In genomic region chr9:93299418-93300174, GRCh38 we compare ENCODE assay signal across 16 cellular contexts.
DNase-seq lines count a peak whose midpoint lies in the region; ATAC-seq and TF ChIP-seq lines count a peak whose summit lies in the region.
"Had no signal": no experiment of that assay in that cellular context is flagged by ENCODE, and none has a peak within 500 bp of the region (broad histone marks: within the 10 kb centered on the region; RNA-seq: fewer than 3 reads in every experiment).

No MANE protein-coding gene starts in this region.

- H3K27me3 Mint-ChIP-seq in mesothelial cell of epicardium (ENCODE audit: low read depth): peaks cover 6% of the 10 kb centered on the region

- H3K27me3 ChIP-seq in esophagus squamous epithelium: peaks cover 0 to 26% (median 0%) of the 10 kb centered on the region in 4 donors

- TF ChIP-seq CTCF in mucosa of descending colon (IDR thresholded peaks at IDR 0.05): no peak
- TF ChIP-seq CTCF in esophagus squamous epithelium (IDR thresholded peaks at IDR 0.05): no peak
- no peak for TF ChIP-seq CTCF in mesothelial cell of epicardium (IDR thresholded peaks at IDR 0.05; ENCODE audit: unreplicated experiment)

- H3K9me3 ChIP-seq in mucosa of descending colon: no peaks in the 10 kb centered on the region
- no peaks in the 10 kb centered on the region for H3K9me3 ChIP-seq in esophagus squamous epithelium
- H3K9me3 ChIP-seq: psoas muscle had no signal

- H3K27ac ChIP-seq in esophagus squamous epithelium: no peak overlapping the region

- TF ChIP-seq POLR2A in esophagus squamous epithelium (IDR thresholded peaks at IDR 0.05): no peak

- H3K9me3 Mint-ChIP-seq in mesothelial cell of epicardium: no peaks in the 10 kb centered on the region

- H3K4me3 ChIP-seq in mucosa of descending colon (no peak overlapping the region), esophagus squamous epithelium (no peak overlapping the region)
- H3K4me3 ChIP-seq: psoas muscle had no signal

- H3K36me3 ChIP-seq in mucosa of descending colon (ENCODE audit: low read depth) (no peaks in the 10 kb centered on the region), esophagus squamous epithelium (no peaks in the 10 kb centered on the region)

- intact Hi-C loops in cardiac septum (cut with DNase I): loop anchor here (5.0 to 10.0 kb wide), 2 partner anchors 192 to 265 kb away; no protein-coding TSS in a partner anchor
- intact Hi-C loops in mucosa of descending colon (cut with DNase I, micrococcal nuclease): loop anchor here (10.0 kb wide), 2 partner anchors 135 to 145 kb away; no protein-coding TSS in a partner anchor
- intact Hi-C loops in esophagus squamous epithelium (cut with DNase I): loop anchor here (5.0 kb wide), 1 partner anchor 137 kb away; no protein-coding TSS in a partner anchor

- no peaks in the 10 kb centered on the region for H3K4me1 Mint-ChIP-seq in mesothelial cell of epicardium

- H3K36me3 Mint-ChIP-seq in mesothelial cell of epicardium: no peaks in the 10 kb centered on the region

- DNase-seq in AG20443 (ENCODE audit: low spot score) (peak; percentile 9), HuH-7 (ENCODE audit: low spot score) (peak; percentile 7), cardiac septum (ENCODE audit: low spot score) (peak; percentile 64), mucosa of descending colon (peak in 1 of 3 donors; percentile 66), esophagus squamous epithelium (lab: John Stamatoyannopoulos, UW) (no peak), LoVo (ENCODE audit: low spot score) (no peak), mesothelial cell of epicardium (ENCODE audit: low spot score in 2 of 2, unreplicated experiment in 2 of 2) (no peak)
- DNase-seq: activated CD8-positive, alpha-beta T cell treated with anti-CD3 and anti-CD28 coated beads, Interleukin-2, amount 10 ng/mL, durations not matched to agents 7 days and 5 days; activated effector memory CD4-positive, alpha-beta T cell treated with Interleukin-2 at 50 U/mL for 16 hours; amniotic stem cell; NCI-H1105 treated with DMSO at 0.1 percent for 48 hours; NCI-H2171 treated with DMSO at 0.1 percent for 48 hours; SIG-M5; T1000 had no signal

- no peak overlapping the region for H3K27ac Mint-ChIP-seq in mesothelial cell of epicardium
- H3K27ac Mint-ChIP-seq: activated CD8-positive, alpha-beta T cell treated with anti-CD3 and anti-CD28 coated beads, Interleukin-2, amount 10 ng/mL, durations not matched to agents 7 days and 5 days had no signal

- peaks cover 40% of the 10 kb centered on the region for H3K4me1 ChIP-seq in mucosa of descending colon (ENCODE audit: low read depth)
- no peaks in the 10 kb centered on the region for H3K4me1 ChIP-seq in esophagus squamous epithelium

- H3K4me3 Mint-ChIP-seq in mesothelial cell of epicardium: no peak overlapping the region
- H3K4me3 Mint-ChIP-seq: activated CD8-positive, alpha-beta T cell treated with anti-CD3 and anti-CD28 coated beads, Interleukin-2, amount 10 ng/mL, durations not matched to agents 7 days and 5 days had no signal

- ATAC-seq in mucosa of descending colon (peak; percentile 50), HG02981 (IDR thresholded peaks at IDR 0.05; ENCODE audit: unreplicated experiment) (no peak)
- ATAC-seq: activated CD8-positive, alpha-beta T cell treated with anti-CD3 and anti-CD28 coated beads, Interleukin-2, amount 10 ng/mL, durations not matched to agents 7 days and 5 days had no signal

- WGBS in esophagus squamous epithelium, 2 donors: 71 to 87% methylated on average over 13 to 18 of the region's 26 CpGs

Comparison
In these comparisons a context has a peak if more than half of its experiments do, and no peak if none do; other contexts are left out.
1. DNase-seq: peak in AG20443 (single experiment), HuH-7 (single experiment) and cardiac septum (single experiment); none in esophagus squamous epithelium (single experiment), LoVo (single experiment) and mesothelial cell of epicardium (0 of 2).